In the genomic region with DNA sequence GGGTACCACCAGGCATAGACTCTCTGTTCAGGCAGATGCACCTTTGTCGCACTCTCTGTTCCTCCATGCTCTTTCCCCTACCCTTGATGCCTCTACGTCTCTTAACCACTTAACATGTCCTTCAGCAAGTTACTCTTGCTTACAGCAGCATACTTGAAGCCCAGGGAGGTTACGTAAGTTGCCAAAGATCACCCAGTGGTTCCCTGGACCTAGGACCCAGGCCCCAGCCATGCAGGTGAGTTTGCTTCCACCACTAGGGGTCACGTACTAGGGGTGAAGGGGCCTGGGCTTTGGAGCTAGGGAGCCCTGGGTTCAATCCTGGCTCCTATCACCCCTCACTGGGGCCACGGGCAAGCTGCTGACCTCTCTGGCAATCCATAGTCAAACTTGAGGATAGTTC, we compare ENCODE assay signal across 18 cellular contexts. TPM values are rescaled to one million over a fixed set of nuclear protein-coding genes. Genes with fewer than 3 reads are reported as not detected.
DNase-seq lines count a peak whose midpoint lies in the region; ATAC-seq, FAIRE-seq and TF ChIP-seq lines count a peak whose summit lies in the region.
"Had no signal": no experiment of that assay in that cellular context is flagged by ENCODE, and none has a peak within 500 bp of the region (broad histone marks: within the 10 kb centered on the region; RNA-seq: fewer than 3 reads in every experiment).

No MANE protein-coding gene starts in this region.

- H3K9me3 Mint-ChIP-seq in T-helper 1 cell treated with Interleukin-12 subunit alpha and Interleukin-12 subunit beta and Interleukin-4 antibody, amounts not matched to agents 30 μg/mL and 1 μg/mL, for 36 hours: no peaks in the 10 kb centered on the region
- no peaks in the 10 kb centered on the region for H3K9me3 Mint-ChIP-seq in activated T-helper 2 cell treated with anti-CD3 and anti-CD28 coated beads, Interferon-gamma antibody, Interleukin-2, Interleukin-4, amounts not matched to agents 10 μg/mL and 5 μg/mL and 100 μg/mL, durations not matched to agents 14 hours and 24 hours and 36 hours
- H3K9me3 Mint-ChIP-seq in natural killer cell (no peaks in the 10 kb centered on the region), osteocyte (ENCODE audit: unreplicated experiment) (no peaks in the 10 kb centered on the region)

- no peak for DNase-seq in T-helper 1 cell
- DNase-seq in GM12891 (ENCODE audit: insufficient read length, low spot score): no peak
- no peak for DNase-seq in activated T-helper 2 cell treated with anti-CD3 and anti-CD28 coated beads, Interferon-gamma antibody, Interleukin-2, Interleukin-4, amounts not matched to agents 10 μg/mL and 5 μg/mL and 100 μg/mL, durations not matched to agents 14 hours and 24 hours and 36 hours (ENCODE audit: low spot score)
- DNase-seq in natural killer cell: no peak
- DNase-seq in LoVo (ENCODE audit: low spot score): no peak
- no peak for DNase-seq in DMS79 (lab: John Stamatoyannopoulos, UW)
- DNase-seq in osteocyte (ENCODE audit: extremely low spot score, unreplicated experiment): no peak
- DNase-seq: amygdala; mammary epithelial cell; MV-4-11; NCI-H2081 treated with DMSO at 0.1 percent for 48 hours; NCI-H524 treated with DMSO at 0.1 percent for 48 hours; right cardiac atrium; stimulated activated CD4-positive, alpha-beta T cell treated with anti-CD3 and anti-CD28 coated beads, Interleukin-2, amount 100 ng/mL, for 24 hours had no signal

- no peak for TF ChIP-seq POLR2A in GM12891 (IDR thresholded peaks at IDR 0.05; ENCODE audit: low read depth, low read length)

- peak overlapping the region; percentile 41 for H3K4me3 Mint-ChIP-seq in T-helper 1 cell treated with Interleukin-12 subunit alpha and Interleukin-12 subunit beta and Interleukin-4 antibody, amounts not matched to agents 30 μg/mL and 1 μg/mL, for 36 hours
- H3K4me3 Mint-ChIP-seq in activated T-helper 2 cell treated with anti-CD3 and anti-CD28 coated beads, Interferon-gamma antibody, Interleukin-2, Interleukin-4, amounts not matched to agents 10 μg/mL and 5 μg/mL and 100 μg/mL, durations not matched to agents 14 hours and 24 hours and 36 hours (ENCODE audit: low read depth): no peak overlapping the region
- H3K4me3 Mint-ChIP-seq in natural killer cell (peak overlapping the region; percentile 77), osteocyte (ENCODE audit: unreplicated experiment) (no peak overlapping the region)

- H3K27me3 Mint-ChIP-seq in T-helper 1 cell treated with Interleukin-12 subunit alpha and Interleukin-12 subunit beta and Interleukin-4 antibody, amounts not matched to agents 30 μg/mL and 1 μg/mL, for 36 hours (ENCODE audit: low read depth): no peaks in the 10 kb centered on the region
- no peaks in the 10 kb centered on the region for H3K27me3 Mint-ChIP-seq in activated T-helper 2 cell treated with anti-CD3 and anti-CD28 coated beads, Interferon-gamma antibody, Interleukin-2, Interleukin-4, amounts not matched to agents 10 μg/mL and 5 μg/mL and 100 μg/mL, durations not matched to agents 14 hours and 24 hours and 36 hours (ENCODE audit: low read depth)
- H3K27me3 Mint-ChIP-seq in natural killer cell (ENCODE audit: low read depth in 2 of 2) (no peaks in the 10 kb centered on the region), osteocyte (ENCODE audit: unreplicated experiment) (no peaks in the 10 kb centered on the region)

- TF ChIP-seq CTCF in natural killer cell (IDR thresholded peaks at IDR 0.05) (no peak), osteocyte (IDR thresholded peaks at IDR 0.05) (no peak)

- H3K36me3 Mint-ChIP-seq in T-helper 1 cell treated with Interleukin-12 subunit alpha and Interleukin-12 subunit beta and Interleukin-4 antibody, amounts not matched to agents 30 μg/mL and 1 μg/mL, for 36 hours (ENCODE audit: low read depth): peaks cover 80% of the 10 kb centered on the region
- H3K36me3 Mint-ChIP-seq in activated T-helper 2 cell treated with anti-CD3 and anti-CD28 coated beads, Interferon-gamma antibody, Interleukin-2, Interleukin-4, amounts not matched to agents 10 μg/mL and 5 μg/mL and 100 μg/mL, durations not matched to agents 14 hours and 24 hours and 36 hours (ENCODE audit: low read depth): peaks cover 84% of the 10 kb centered on the region
- H3K36me3 Mint-ChIP-seq in natural killer cell (peaks cover 22% of the 10 kb centered on the region), osteocyte (ENCODE audit: unreplicated experiment) (peaks cover 32% of the 10 kb centered on the region)

- intact Hi-C loops in activated T-helper 2 cell treated with anti-CD3 and anti-CD28 coated beads, Interferon-gamma antibody, Interleukin-2, Interleukin-4, amounts not matched to agents 10 μg/mL and 5 μg/mL and 100 μg/mL, durations not matched to agents 14 hours and 24 hours and 36 hours (cut with micrococcal nuclease): no loop called here
- intact Hi-C loops in natural killer cell (cut with micrococcal nuclease): no loop called here

- ATAC-seq in natural killer cell: no peak
- ATAC-seq: GM12878, right cardiac atrium had no signal

- H3K27ac Mint-ChIP-seq in T-helper 1 cell treated with Interleukin-12 subunit alpha and Interleukin-12 subunit beta and Interleukin-4 antibody, amounts not matched to agents 30 μg/mL and 1 μg/mL, for 36 hours: peak overlapping the region; percentile 82
- H3K27ac Mint-ChIP-seq in activated T-helper 2 cell treated with anti-CD3 and anti-CD28 coated beads, Interferon-gamma antibody, Interleukin-2, Interleukin-4, amounts not matched to agents 10 μg/mL and 5 μg/mL and 100 μg/mL, durations not matched to agents 14 hours and 24 hours and 36 hours: peak overlapping the region; percentile 45
- H3K27ac Mint-ChIP-seq in natural killer cell (peak overlapping the region; percentile 79 to 86), osteocyte (ENCODE audit: unreplicated experiment) (no peak overlapping the region)

- FAIRE-seq in GM12891 (lab: Jason Lieb, UNC): peak; percentile 23
- FAIRE-seq: GM12878 had no signal

- H3K4me1 Mint-ChIP-seq in T-helper 1 cell treated with Interleukin-12 subunit alpha and Interleukin-12 subunit beta and Interleukin-4 antibody, amounts not matched to agents 30 μg/mL and 1 μg/mL, for 36 hours (ENCODE audit: low read depth): peaks cover 77% of the 10 kb centered on the region
- peaks cover 76% of the 10 kb centered on the region for H3K4me1 Mint-ChIP-seq in activated T-helper 2 cell treated with anti-CD3 and anti-CD28 coated beads, Interferon-gamma antibody, Interleukin-2, Interleukin-4, amounts not matched to agents 10 μg/mL and 5 μg/mL and 100 μg/mL, durations not matched to agents 14 hours and 24 hours and 36 hours (ENCODE audit: low read depth)
- H3K4me1 Mint-ChIP-seq in natural killer cell: peaks cover 91 to 92% of the 10 kb centered on the region in 2 donors
- peaks cover 20% of the 10 kb centered on the region for H3K4me1 Mint-ChIP-seq in osteocyte (ENCODE audit: unreplicated experiment)

TF ChIP-seq in GM12891, 5 proteins besides CTCF, POLR2A, EP300 and RAD21:
- TF ChIP-seq SPI1 (IDR thresholded peaks at IDR 0.05; ENCODE audit: low read depth, low read length): no peak
- TF ChIP-seq POLR2AphosphoS5 (IDR thresholded peaks at IDR 0.05; ENCODE audit: low read depth, low read length): no peak
- no peak for TF ChIP-seq PAX5 (IDR thresholded peaks at IDR 0.05; ENCODE audit: insufficient read depth, low read length, severe bottlenecking)
- no peak for TF ChIP-seq POU2F2 (IDR thresholded peaks at IDR 0.05; ENCODE audit: low read depth, low read length)
- TF ChIP-seq TAF1 (IDR thresholded peaks at IDR 0.05; ENCODE audit: low read depth, low read length): no peak

RNA-seq across cellular contexts. Expression of gene AKNA, which starts 8.9 kb away (rescaled TPM):
- polyA plus RNA-seq in GM12891 (2012; ENCODE audit: low read depth, missing spikeins): 46.5 TPM
- total RNA-seq in activated T-helper 2 cell treated with anti-CD3 and anti-CD28 coated beads, Interferon-gamma antibody, Interleukin-2, Interleukin-4, amounts not matched to agents 10 μg/mL and 5 μg/mL and 100 μg/mL, durations not matched to agents 14 hours and 24 hours and 36 hours: 152 TPM in 2 replicates
- total RNA-seq in natural killer cell (100 to 1,000 TPM; 577 to 743 (median 676) TPM), osteocyte (36.0 and 37.0 TPM in 2 replicates)

RNA-seq across cellular contexts. Expression of gene ORM2, which starts 49.2 kb away (rescaled TPM):
- not detected for polyA plus RNA-seq in GM12891 (2012; ENCODE audit: low read depth, missing spikeins)
- total RNA-seq in activated T-helper 2 cell treated with anti-CD3 and anti-CD28 coated beads, Interferon-gamma antibody, Interleukin-2, Interleukin-4, amounts not matched to agents 10 μg/mL and 5 μg/mL and 100 μg/mL, durations not matched to agents 14 hours and 24 hours and 36 hours: not detected in 2 replicates
- total RNA-seq in natural killer cell: not detected
- not detected in 2 replicates for total RNA-seq in osteocyte
- total RNA-seq: glomerular endothelial cell, mammary epithelial cell, right cardiac atrium, tibial nerve had no signal
- polyA plus RNA-seq: GM12878, mammary epithelial cell had no signal

RNA-seq across cellular contexts. Expression of gene ORM1, which starts 56.0 kb away (rescaled TPM):
- not detected for polyA plus RNA-seq in GM12891 (2012; ENCODE audit: low read depth, missing spikeins)
- total RNA-seq in activated T-helper 2 cell treated with anti-CD3 and anti-CD28 coated beads, Interferon-gamma antibody, Interleukin-2, Interleukin-4, amounts not matched to agents 10 μg/mL and 5 μg/mL and 100 μg/mL, durations not matched to agents 14 hours and 24 hours and 36 hours: not detected in 2 replicates
- total RNA-seq in natural killer cell: under 1 TPM in 1 of 3 donors, not detected in 2; 1.00 TPM
- not detected in 2 replicates for total RNA-seq in osteocyte
- total RNA-seq: glomerular endothelial cell, mammary epithelial cell, tibial nerve had no signal
- polyA plus RNA-seq: GM12878, mammary epithelial cell had no signal

Comparison
In these comparisons a context has a peak if more than half of its experiments do, and no peak if none do; other contexts are left out.
1. H3K4me3 Mint-ChIP-seq: peak in T-helper 1 cell treated with Interleukin-12 subunit alpha and Interleukin-12 subunit beta and Interleukin-4 antibody, amounts not matched to agents 30 μg/mL and 1 μg/mL, for 36 hours (single experiment) and natural killer cell (single experiment); none in activated T-helper 2 cell treated with anti-CD3 and anti-CD28 coated beads, Interferon-gamma antibody, Interleukin-2, Interleukin-4, amounts not matched to agents 10 μg/mL and 5 μg/mL and 100 μg/mL, durations not matched to agents 14 hours and 24 hours and 36 hours (single experiment) and osteocyte (single experiment).